Comparison of ENCODE assay signal across 8 cellular contexts in genomic region chr18:24359787-24360186, GRCh38. TPM values are rescaled to one million over a fixed set of nuclear protein-coding genes. Genes with fewer than 3 reads are reported as not detected.
DNase-seq lines count a peak whose midpoint lies in the region; ATAC-seq, FAIRE-seq and TF ChIP-seq lines count a peak whose summit lies in the region.
"Not testable (repeated sequence)": the region's sequence is repeated elsewhere in the genome, so short reads cannot be mapped to it uniquely, and the experiment has no call there.

No MANE protein-coding gene starts in this region.

- not testable (repeated sequence) for TF ChIP-seq POLR2A in GM12891 (IDR thresholded peaks at IDR 0.05; ENCODE audit: low read depth, low read length); prostate gland (IDR thresholded peaks at IDR 0.05)

- peak overlapping the region in 4 of 5 experiments; percentile 43 to 94 (median 83) for H3K27ac Mint-ChIP-seq in brain

- FAIRE-seq in GM12891 (lab: Jason Lieb, UNC): not testable (repeated sequence)

- ATAC-seq in HG02885 (IDR thresholded peaks at IDR 0.05; ENCODE audit: poor library complexity, unreplicated experiment): peak; percentile 80

- intact Hi-C loops in prostate gland (cut with DNase I): loop anchor here (5.0 kb wide), 1 partner anchor 128 kb away; no protein-coding TSS in a partner anchor

- peaks cover 10% of the 10 kb centered on the region for H3K4me1 Mint-ChIP-seq in brain

- not testable (repeated sequence) for H3K27ac ChIP-seq in right atrium auricular region, prostate gland

- not testable (repeated sequence) for H3K27me3 Mint-ChIP-seq in brain

- DNase-seq in AG08396 (ENCODE audit: low spot score) (peak; percentile 46), GM12891 (ENCODE audit: insufficient read length, low spot score) (peak; percentile 7), NCI-H1694 (lab: John Stamatoyannopoulos, UW) (peak; percentile 8), SK-N-DZ (ENCODE audit: low spot score) (peak; percentile 50)
- not testable (repeated sequence) for DNase-seq in right atrium auricular region (ENCODE audit: low spot score); prostate gland (ENCODE audit: low spot score)

- WGBS in prostate gland: 14% methylated on average over 7 of the region's 7 CpGs

- not testable (repeated sequence) for H3K9me3 ChIP-seq in right atrium auricular region, prostate gland

- H3K4me3 Mint-ChIP-seq in brain: peak overlapping the region in 2 of 5 experiments; percentile 24 to 35

- not testable (repeated sequence) for H3K36me3 Mint-ChIP-seq in brain

- not testable (repeated sequence) for H3K27me3 ChIP-seq in right atrium auricular region; prostate gland (replicated peaks; ENCODE audit: insufficient read depth)

- not testable (repeated sequence) for H3K4me1 ChIP-seq in right atrium auricular region; prostate gland (replicated peaks)

- H3K9me3 Mint-ChIP-seq in brain: not testable (repeated sequence)

- not testable (repeated sequence) for H3K4me3 ChIP-seq in right atrium auricular region, prostate gland

- not testable (repeated sequence) for H3K36me3 ChIP-seq in right atrium auricular region, prostate gland

- peak; percentile 79 to 80 for TF ChIP-seq CTCF in brain (conservative IDR thresholded peaks at IDR 0.05)
- peak; percentile 36 to 78 for TF ChIP-seq CTCF in right atrium auricular region (IDR thresholded peaks at IDR 0.05)
- peak in 3 of 4 experiments; percentile 66 to 73 (median 66) for TF ChIP-seq CTCF in prostate gland (IDR thresholded peaks at IDR 0.05)

RNA-seq across cellular contexts. Expression of gene OSBPL1A, which starts 37.8 kb away (rescaled TPM):
- 0.05 TPM for polyA plus RNA-seq in GM12891 (2012; ENCODE audit: low read depth, missing spikeins)
- polyA plus RNA-seq in SK-N-DZ (2014; cell fraction: cytosol; rRNA removed): 43.1 and 44.5 TPM in 2 replicates
- polyA plus RNA-seq in SK-N-DZ (2014; cell fraction: nucleus; rRNA removed): 38.7 and 42.1 TPM in 2 replicates
- polyA plus RNA-seq in brain (ENCODE audit: insufficient read depth, low read depth, low replicate concordance): 47.2 TPM
- total RNA-seq in right atrium auricular region: 10 to 100 TPM; 57.0 to 86.7 TPM
- total RNA-seq in prostate gland: 10 to 100 TPM; 33.7 to 39.1 TPM
